1 cellular context compared by ENCODE assay signal in genomic region chr11:47233051-47233450, GRCh38.
A peak's percentile ranks its signal among the peaks of the same experiment; 100 is the strongest.
TF ChIP-seq lines count a peak whose summit lies in the region.

No MANE protein-coding gene starts in this region.

TF ChIP-seq in HepG2, 621 proteins besides CTCF, POLR2A, EP300 and RAD21:
- TF ChIP-seq HNF4G (IDR thresholded peaks at IDR 0.05; ENCODE audit: borderline replicate concordance, low read depth, low read length): peak; percentile 27; the same call in 1 of the 2 replicates
- TF ChIP-seq HNF4G (CRISPR knock-in tag; IDR thresholded peaks at IDR 0.05; ENCODE audit: borderline replicate concordance, low read depth): no peak
- TF ChIP-seq MAZ (IDR thresholded peaks at IDR 0.05; ENCODE audit: borderline replicate concordance, low read depth, low read length): no peak
- 0 out of 2 replicates have a peak, but pooled peaks have one; percentile 25 for TF ChIP-seq MAZ (CRISPR knock-in tag; IDR thresholded peaks at IDR 0.05; ENCODE audit: low read depth)
- peak; percentile 52 for TF ChIP-seq HNF4A (CRISPR knock-in tag; IDR thresholded peaks at IDR 0.05)
- no peak for TF ChIP-seq NAIF1 (CRISPR knock-in tag; IDR thresholded peaks at IDR 0.05; ENCODE audit: borderline replicate concordance)
TF ChIP-seq in HepG2: peak in this region for 3.
